In the genomic region with DNA sequence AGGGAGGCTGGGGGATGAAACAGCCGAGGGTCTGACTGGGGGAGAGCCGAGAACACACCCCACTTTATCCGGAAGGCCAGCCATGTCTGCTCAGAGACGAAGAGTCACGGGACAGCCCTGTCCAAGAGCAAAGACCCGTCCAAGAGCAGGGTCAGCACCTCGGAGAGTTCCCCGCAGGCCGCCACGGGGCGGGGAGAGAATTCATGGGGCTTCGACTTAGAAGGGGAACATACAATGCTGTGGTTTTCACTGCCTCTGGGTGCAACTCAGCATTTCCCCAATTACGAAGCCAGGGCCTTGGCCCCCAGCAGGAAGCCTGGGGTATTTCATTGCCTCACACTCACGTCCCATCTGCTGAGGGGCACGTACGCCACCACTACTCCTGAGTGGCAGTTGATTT, we compare ENCODE assay signal across 9 cellular contexts. TPM values are rescaled to one million over a fixed set of nuclear protein-coding genes. Genes with fewer than 3 reads are reported as not detected.
DNase-seq lines count a peak whose midpoint lies in the region; ATAC-seq and TF ChIP-seq lines count a peak whose summit lies in the region.
"Had no signal": no experiment of that assay in that cellular context is flagged by ENCODE, and none has a peak within 500 bp of the region (broad histone marks: within the 10 kb centered on the region; RNA-seq: fewer than 3 reads in every experiment).

No MANE protein-coding gene starts in this region.

- 9 to 20% (median 15%) methylated on average over 9 to 16 of the region's 16 CpGs for WGBS in heart left ventricle, 4 donors

- H3K27me3 ChIP-seq in WERI-Rb-1 (ENCODE audit: insufficient read depth, low read depth, severe bottlenecking) (no peaks in the 10 kb centered on the region), heart left ventricle (peaks cover 0 to 24% (median 5%) of the 10 kb centered on the region in 9 donors)

- peak; percentile 8 for DNase-seq in stimulated activated CD4-positive, alpha-beta T cell treated with anti-CD3 and anti-CD28 coated beads, Interleukin-12 subunit alpha, Interleukin-12 subunit beta, amount 100 ng/mL, for 4 hours
- DNase-seq in stimulated activated CD4-positive, alpha-beta T cell treated with anti-CD3 and anti-CD28 coated beads, Interleukin-4, amount 100 ng/mL, for 1 hour: no peak
- DNase-seq in WERI-Rb-1 (no peak), heart left ventricle (peak; percentile 38 to 58 (median 44)), inferior parietal cortex (ENCODE audit: extremely low spot score) (no peak)
- peak; percentile 15 to 23 for DNase-seq in stimulated activated CD8-positive, alpha-beta memory T cell treated with anti-CD3 and anti-CD28 coated beads, Interleukin-15, amount 100 ng/mL, for 48 hours (ENCODE audit: low read depth in 2 of 2)

- H3K4me1 ChIP-seq in heart left ventricle: no peaks in the 10 kb centered on the region
- H3K4me1 ChIP-seq: parathyroid adenoma had no signal

- intact Hi-C loops in heart left ventricle (cut with DNase I): no loop called here

- TF ChIP-seq CTCF in WERI-Rb-1 (IDR thresholded peaks at IDR 0.05; ENCODE audit: low read depth, low read length) (no peak), heart left ventricle (IDR thresholded peaks at IDR 0.05) (no peak)

- no peak for TF ChIP-seq POLR2A in heart left ventricle (IDR thresholded peaks at IDR 0.05)

- peak overlapping the region; percentile 96 for H3K27ac ChIP-seq in WERI-Rb-1
- H3K27ac ChIP-seq in heart left ventricle: no peak overlapping the region
- H3K27ac ChIP-seq: parathyroid adenoma had no signal

- H3K9me3 ChIP-seq in WERI-Rb-1 (ENCODE audit: severe bottlenecking): no peaks in the 10 kb centered on the region
- H3K9me3 ChIP-seq in heart left ventricle: peaks cover 0 to 9% (median 0%) of the 10 kb centered on the region in 12 donors

- H3K4me3 ChIP-seq in WERI-Rb-1 (ENCODE audit: low read depth, low read length) (no peak overlapping the region), heart left ventricle (no peak overlapping the region)

- ATAC-seq in heart left ventricle: peak in 3 of 4 donors; percentile 52 to 69 (median 62)
- no peak for ATAC-seq in HG03521 (IDR thresholded peaks at IDR 0.05; ENCODE audit: unreplicated experiment)
- no peak for ATAC-seq in GM18867 (IDR thresholded peaks at IDR 0.05; ENCODE audit: unreplicated experiment)

- H3K36me3 ChIP-seq in WERI-Rb-1 (no peaks in the 10 kb centered on the region), heart left ventricle (no peaks in the 10 kb centered on the region)

RNA-seq across cellular contexts. Expression of gene JPH3, which starts 59.3 kb away (rescaled TPM):
- total RNA-seq in heart left ventricle: under 1 TPM in 3 of 9 donors, not detected in 6; 0.12 to 0.58 (median 0.29) TPM
- under 1 TPM in 1 of 2 donors, not detected in 1; 0.03 TPM for polyA plus RNA-seq in heart left ventricle

Comparison
In these comparisons a context has a peak if more than half of its experiments do, and no peak if none do; other contexts are left out.
1. DNase-seq: peak in stimulated activated CD4-positive, alpha-beta T cell treated with anti-CD3 and anti-CD28 coated beads, Interleukin-12 subunit alpha, Interleukin-12 subunit beta, amount 100 ng/mL, for 4 hours (single experiment), heart left ventricle (5 of 5) and stimulated activated CD8-positive, alpha-beta memory T cell treated with anti-CD3 and anti-CD28 coated beads, Interleukin-15, amount 100 ng/mL, for 48 hours (2 of 2); none in stimulated activated CD4-positive, alpha-beta T cell treated with anti-CD3 and anti-CD28 coated beads, Interleukin-4, amount 100 ng/mL, for 1 hour (single experiment), WERI-Rb-1 (single experiment) and inferior parietal cortex (single experiment).
2. ATAC-seq: peak in heart left ventricle (3 of 4); none in HG03521 (single experiment) and GM18867 (single experiment).